In the genomic region with DNA sequence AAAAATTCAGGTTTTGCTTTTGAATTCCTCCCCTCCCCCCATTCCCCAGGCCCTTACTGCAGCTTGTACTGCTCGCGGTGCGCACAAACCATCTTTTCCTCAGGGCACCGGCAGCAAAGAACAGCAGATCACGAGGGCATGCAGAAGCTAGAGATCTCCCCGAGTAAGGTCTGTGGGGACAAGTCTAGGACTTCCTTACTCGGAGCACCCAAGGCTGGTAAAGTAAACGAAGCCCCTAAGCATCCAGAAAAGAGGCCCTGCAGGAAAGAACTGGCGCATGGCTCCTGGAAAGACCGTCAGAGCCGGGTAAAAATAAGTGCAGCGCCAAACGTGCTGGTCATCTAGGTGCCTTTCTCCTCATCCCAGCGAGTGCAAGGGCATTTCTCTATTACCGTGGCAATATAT, we compare ENCODE assay signal across 9 cellular contexts. TPM values are rescaled to one million over a fixed set of nuclear protein-coding genes. Genes with fewer than 3 reads are reported as not detected.
DNase-seq lines count a peak whose midpoint lies in the region; ATAC-seq, FAIRE-seq and TF ChIP-seq lines count a peak whose summit lies in the region.
"Had no signal": no experiment of that assay in that cellular context is flagged by ENCODE, and none has a peak within 500 bp of the region (broad histone marks: within the 10 kb centered on the region; RNA-seq: fewer than 3 reads in every experiment).

No MANE protein-coding gene starts in this region.

- intact Hi-C loops in breast epithelium (cut with DNase I; ENCODE audit: low total_unique reads) = no loop called here

- peak overlapping the region; percentile 98 for H3K4me3 Mint-ChIP-seq in T-helper 1 cell treated with Interleukin-12 subunit alpha and Interleukin-12 subunit beta and Interleukin-4 antibody, amounts not matched to agents 30 μg/mL and 1 μg/mL, for 36 hours

- in situ Hi-C loops in Caki2 (cut with HindIII; ENCODE audit: low pct_unique_long_range_greater_than_20kb, low sequenced_read_pairs) = no loop called here

- H3K9me3 Mint-ChIP-seq in T-helper 1 cell treated with Interleukin-12 subunit alpha and Interleukin-12 subunit beta and Interleukin-4 antibody, amounts not matched to agents 30 μg/mL and 1 μg/mL, for 36 hours = no peaks in the 10 kb centered on the region

- TF ChIP-seq POLR2A in breast epithelium (IDR thresholded peaks at IDR 0.05) = no peak

- DNase-seq in Caki2 (ENCODE audit: low read depth) (peak; percentile 61), HUDEP-2 (lab: John Stamatoyannopoulos, UW; ENCODE audit: unreplicated experiment in 76 of 76) (peak in 47 of 76 experiments; percentile 5 to 69 (median 31)), breast epithelium (ENCODE audit: low spot score in 2 of 2) (no peak), iPS-NIHi7 (ENCODE audit: extremely low spot score) (peak; percentile 22), small intestine (peak; percentile 20), NCI-H128 (lab: John Stamatoyannopoulos, UW; ENCODE audit: unreplicated experiment) (no peak)

- H3K36me3 ChIP-seq in breast epithelium = no peaks in the 10 kb centered on the region
- no peaks in the 10 kb centered on the region for H3K36me3 ChIP-seq in small intestine (ENCODE audit: control insufficient read depth in 2 of 2, insufficient read depth in 2 of 2, low read length in 2 of 2)

- peak overlapping the region; percentile 61 to 86 (median 84) for H3K4me3 ChIP-seq in breast epithelium
- H3K4me3 ChIP-seq in small intestine (ENCODE audit: low read depth in 1 of 2, low read length in 2 of 2) = peak overlapping the region; percentile 72 to 84

- peak; percentile 31 for ATAC-seq in GM21367 (IDR thresholded peaks at IDR 0.05; ENCODE audit: unreplicated experiment)

- no peak for FAIRE-seq in small intestine (lab: Jason Lieb, UNC)

- no peaks in the 10 kb centered on the region for H3K27me3 Mint-ChIP-seq in T-helper 1 cell treated with Interleukin-12 subunit alpha and Interleukin-12 subunit beta and Interleukin-4 antibody, amounts not matched to agents 30 μg/mL and 1 μg/mL, for 36 hours (ENCODE audit: low read depth)

- H3K27ac ChIP-seq in breast epithelium = peak overlapping the region; percentile 78 to 84
- H3K27ac ChIP-seq in small intestine (ENCODE audit: low read depth in 1 of 2, low read length in 1 of 2) = peak overlapping the region; percentile 27 to 96

- no peak for TF ChIP-seq CTCF in breast epithelium (IDR thresholded peaks at IDR 0.05)

- H3K9me3 ChIP-seq in breast epithelium (no peaks in the 10 kb centered on the region), small intestine (ENCODE audit: control insufficient read depth, low read depth) (no peaks in the 10 kb centered on the region)

- WGBS in small intestine, 3 donors = 1 to 3% (median 1%) methylated on average over 15 of the region's 15 CpGs

- H3K27me3 ChIP-seq in breast epithelium = no peaks in the 10 kb centered on the region
- H3K27me3 ChIP-seq in small intestine (ENCODE audit: control insufficient read depth in 2 of 2, insufficient read depth in 2 of 2, low read length in 2 of 2) = no peaks in the 10 kb centered on the region

- H3K36me3 Mint-ChIP-seq in T-helper 1 cell treated with Interleukin-12 subunit alpha and Interleukin-12 subunit beta and Interleukin-4 antibody, amounts not matched to agents 30 μg/mL and 1 μg/mL, for 36 hours (ENCODE audit: low read depth) = peaks cover 33% of the 10 kb centered on the region

- peaks cover 40% of the 10 kb centered on the region for H3K4me1 Mint-ChIP-seq in T-helper 1 cell treated with Interleukin-12 subunit alpha and Interleukin-12 subunit beta and Interleukin-4 antibody, amounts not matched to agents 30 μg/mL and 1 μg/mL, for 36 hours (ENCODE audit: low read depth)

- H3K27ac Mint-ChIP-seq in T-helper 1 cell treated with Interleukin-12 subunit alpha and Interleukin-12 subunit beta and Interleukin-4 antibody, amounts not matched to agents 30 μg/mL and 1 μg/mL, for 36 hours = peak overlapping the region; percentile 98

- H3K4me1 ChIP-seq in breast epithelium (no peaks in the 10 kb centered on the region), small intestine (ENCODE audit: control insufficient read depth in 2 of 2, insufficient read depth in 1 of 2, low read depth in 1 of 2, low read length in 1 of 2) (no peaks in the 10 kb centered on the region)

RNA-seq across cellular contexts. Expression of gene LDHB, which starts 0.7 kb away (rescaled TPM):
- total RNA-seq in Caki2 (2014; rRNA removed; shearing (Covaris generic); ENCODE audit: low replicate concordance) = 1,623 and 1,824 TPM in 2 replicates
- 1,000 to 10,000 TPM in 1 of 3 donors, 100 to 1,000 TPM in 2; 235 to 1,093 (median 257) TPM for total RNA-seq in breast epithelium
- polyA plus RNA-seq in small intestine = 100 to 1,000 TPM in 2 of 3 donors, 10 to 100 TPM in 1; 19.5 to 202 (median 105) TPM

RNA-seq across cellular contexts. Expression of gene GYS2, which starts 52.3 kb away (rescaled TPM):
- not detected in 2 replicates for total RNA-seq in Caki2 (2014; rRNA removed; shearing (Covaris generic); ENCODE audit: low replicate concordance)
- 10 to 100 TPM in 1 of 3 donors, under 1 TPM in 1, not detected in 1; 0.15 to 11.4 TPM for total RNA-seq in breast epithelium
- under 1 TPM in 1 of 3 donors, not detected in 2; 0.01 TPM for polyA plus RNA-seq in small intestine
- total RNA-seq: activated CD8-positive, alpha-beta memory T cell treated with anti-CD3 and anti-CD28 coated beads for 36 hours had no signal

Comparison
In these comparisons a context has a peak if more than half of its experiments do, and no peak if none do; other contexts are left out.
1. DNase-seq: peak in Caki2 (single experiment), HUDEP-2 (47 of 76), iPS-NIHi7 (single experiment) and small intestine (single experiment); none in breast epithelium (0 of 2) and NCI-H128 (single experiment).